In genomic region chr7:26011039-26011696, GRCh38 we compare ENCODE assay signal across 13 cellular contexts.
DNase-seq lines count a peak whose midpoint lies in the region; ATAC-seq and TF ChIP-seq lines count a peak whose summit lies in the region.
"Had no signal": no experiment of that assay in that cellular context is flagged by ENCODE, and none has a peak within 500 bp of the region (broad histone marks: within the 10 kb centered on the region; RNA-seq: fewer than 3 reads in every experiment).

No MANE protein-coding gene starts in this region.

- peaks cover 5% of the 10 kb centered on the region for H3K9me3 ChIP-seq in endodermal cell (ENCODE audit: control insufficient read depth, low read length)

- DNase-seq in caudate nucleus (lab: John Stamatoyannopoulos, UW) (no peak), endodermal cell (no peak)
- no peak for DNase-seq in stimulated activated naive CD4-positive, alpha-beta T cell (lab: John Stamatoyannopoulos, UW)
- DNase-seq: activated CD8-positive, alpha-beta T cell treated with anti-CD3 and anti-CD28 coated beads for 36 hours; activated naive CD4-positive, alpha-beta T cell treated with anti-CD3 and anti-CD28 coated beads for 36 hours; mesendoderm; NCI-H1105; posterior cingulate gyrus; stimulated activated naive CD8-positive, alpha-beta T cell treated with anti-CD3 and anti-CD28 coated beads, Interleukin-15, amount 100 ng/mL, for 72 hours had no signal

- H3K4me3 Mint-ChIP-seq in endodermal cell, result no peak overlapping the region
- H3K4me3 Mint-ChIP-seq: activated CD8-positive, alpha-beta T cell treated with anti-CD3 and anti-CD28 coated beads for 36 hours; activated naive CD4-positive, alpha-beta T cell treated with anti-CD3 and anti-CD28 coated beads for 36 hours; stimulated activated naive CD8-positive, alpha-beta T cell treated with anti-CD3 and anti-CD28 coated beads, Interleukin-15, amount 100 ng/mL, for 72 hours had no signal

- ATAC-seq in GM19025 (IDR thresholded peaks at IDR 0.05; ENCODE audit: low read depth, unreplicated experiment), result peak; percentile 56
- peak; percentile 77 for ATAC-seq in GM21723 (IDR thresholded peaks at IDR 0.05; ENCODE audit: unreplicated experiment)
- ATAC-seq in HG03196 (IDR thresholded peaks at IDR 0.05; ENCODE audit: unreplicated experiment), result peak; percentile 58
- ATAC-seq in HG02970 (IDR thresholded peaks at IDR 0.05; ENCODE audit: low FRiP score, unreplicated experiment), result no peak
- ATAC-seq: activated CD8-positive, alpha-beta T cell treated with anti-CD3 and anti-CD28 coated beads for 36 hours; stimulated activated naive CD8-positive, alpha-beta T cell treated with anti-CD3 and anti-CD28 coated beads, Interleukin-15, amount 100 ng/mL, for 72 hours had no signal

- peaks cover 7% of the 10 kb centered on the region for H3K4me1 ChIP-seq in endodermal cell (ENCODE audit: control insufficient read depth, insufficient read depth, low read length)

- H3K9me3 Mint-ChIP-seq in endodermal cell, result peaks cover 8% of the 10 kb centered on the region
- H3K9me3 Mint-ChIP-seq: activated CD8-positive, alpha-beta T cell treated with anti-CD3 and anti-CD28 coated beads for 36 hours had no signal

- no peaks in the 10 kb centered on the region for H3K4me1 Mint-ChIP-seq in endodermal cell
- H3K4me1 Mint-ChIP-seq: stimulated activated naive CD8-positive, alpha-beta T cell treated with anti-CD3 and anti-CD28 coated beads, Interleukin-15, amount 100 ng/mL, for 72 hours had no signal

- H3K36me3 Mint-ChIP-seq in endodermal cell (ENCODE audit: low read depth), result no peaks in the 10 kb centered on the region

- no peaks in the 10 kb centered on the region for H3K27me3 ChIP-seq in endodermal cell (ENCODE audit: control insufficient read depth, insufficient read depth, low read length, poor library complexity, severe bottlenecking)

- WGBS in endodermal cell (ENCODE audit: insufficient coverage in 1 of 2, insufficient read length in 1 of 2), 2 experiments, result 92 to 96% methylated on average over 7 to 8 of the region's 9 CpGs

- no peaks in the 10 kb centered on the region for H3K36me3 ChIP-seq in endodermal cell (ENCODE audit: control insufficient read depth, insufficient read depth, low read length)

- peaks cover 19% of the 10 kb centered on the region for H3K27me3 Mint-ChIP-seq in endodermal cell (ENCODE audit: insufficient read depth)

- TF ChIP-seq CTCF in endodermal cell (conservative IDR thresholded peaks at IDR 0.05), result no peak

- H3K9ac ChIP-seq in endodermal cell (ENCODE audit: extremely low read depth, low read length, poor library complexity, severe bottlenecking), result no peak overlapping the region

- no peak overlapping the region for H3K27ac Mint-ChIP-seq in endodermal cell
- H3K27ac Mint-ChIP-seq: activated CD8-positive, alpha-beta T cell treated with anti-CD3 and anti-CD28 coated beads for 36 hours; activated naive CD4-positive, alpha-beta T cell treated with anti-CD3 and anti-CD28 coated beads for 36 hours; stimulated activated naive CD8-positive, alpha-beta T cell treated with anti-CD3 and anti-CD28 coated beads, Interleukin-15, amount 100 ng/mL, for 72 hours had no signal

- H3K27ac ChIP-seq in caudate nucleus (ENCODE audit: low read depth, low read length) (no peak overlapping the region), endodermal cell (ENCODE audit: low read depth, low read length) (no peak overlapping the region)

- no peak overlapping the region for H3K4me3 ChIP-seq in endodermal cell (ENCODE audit: low read length)
